8 cellular contexts compared by ENCODE assay signal in the genomic region with DNA sequence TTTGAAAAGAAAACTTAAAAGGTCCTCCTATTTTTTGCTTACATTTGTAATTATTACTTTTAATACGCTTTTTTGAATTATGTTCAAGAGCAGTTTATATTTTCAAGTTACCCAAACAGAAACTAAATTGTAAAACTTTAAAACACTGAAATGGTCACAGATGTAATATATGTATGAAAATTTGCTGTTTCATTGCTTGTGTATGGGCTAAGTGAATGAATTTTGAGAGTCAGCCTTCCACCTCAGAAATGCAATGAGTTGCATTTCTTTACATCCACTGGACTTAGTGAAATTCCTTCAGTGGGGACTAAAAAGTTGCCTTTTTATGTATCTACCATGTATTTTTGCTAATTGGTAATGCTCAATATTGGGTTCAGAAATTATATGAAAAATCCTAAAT. TPM values are rescaled to one million over a fixed set of nuclear protein-coding genes. Genes with fewer than 3 reads are reported as not detected.
DNase-seq lines count a peak whose midpoint lies in the region; ATAC-seq and TF ChIP-seq lines count a peak whose summit lies in the region.

No MANE protein-coding gene starts in this region.

- H3K4me3 ChIP-seq in AG09309 (ENCODE audit: control insufficient read depth, low read depth, low read length) (peak overlapping the region; percentile 68; the same call in 1 of the 2 replicates), HUES64 (ENCODE audit: low read length) (peak overlapping the region; percentile 100), breast epithelium (peak overlapping the region in 2 of 3 donors; percentile 96 to 99), mucosa of rectum (ENCODE audit: low read length in 2 of 2) (peak overlapping the region; percentile 86 to 89)

- H3K27me3 ChIP-seq in HUES64 (ENCODE audit: insufficient read depth, low read length) = no peaks in the 10 kb centered on the region
- no peaks in the 10 kb centered on the region for H3K27me3 ChIP-seq in breast epithelium
- H3K27me3 ChIP-seq in mucosa of rectum (ENCODE audit: control insufficient read depth in 2 of 2, insufficient read depth in 2 of 2, low read length in 2 of 2) = no peaks in the 10 kb centered on the region

- peaks cover 0 to 2% of the 10 kb centered on the region in 2 donors for H3K36me3 Mint-ChIP-seq in CD14-positive monocyte

- TF ChIP-seq CTCF in AG09309 (IDR thresholded peaks at IDR 0.05; ENCODE audit: control insufficient read depth, insufficient read depth, low read depth, low read length, missing control alignments) (no peak), breast epithelium (IDR thresholded peaks at IDR 0.05) (no peak), CD14-positive monocyte (IDR thresholded peaks at IDR 0.05) (no peak)

- H3K9ac ChIP-seq in HUES64 (ENCODE audit: low read depth, low read length) (peak overlapping the region; percentile 83; the same call in 1 of the 2 replicates), mucosa of rectum (ENCODE audit: low read depth in 1 of 2, low read length in 2 of 2) (peak overlapping the region in 1 of 2 donors; percentile 99)

- H3K27ac ChIP-seq in HUES64 (ENCODE audit: low read depth, low read length) (no peak overlapping the region), breast epithelium (no peak overlapping the region), mucosa of rectum (ENCODE audit: low read depth in 2 of 2, low read length in 2 of 2) (no peak overlapping the region)

- no peak for ATAC-seq in HG03039 (IDR thresholded peaks at IDR 0.05; ENCODE audit: unreplicated experiment)

- DNase-seq in AG09309 (ENCODE audit: low read depth) = no peak
- no peak for DNase-seq in breast epithelium (ENCODE audit: low spot score in 2 of 2)
- no peak for DNase-seq in NCI-H748 treated with DMSO at 0.1 percent for 48 hours (lab: John Stamatoyannopoulos, UW)
- DNase-seq in NK-92 (lab: John Stamatoyannopoulos, UW; ENCODE audit: unreplicated experiment) = no peak
- DNase-seq in CD14-positive monocyte (ENCODE audit: low spot score) = no peak

- H3K36me3 ChIP-seq in HUES64 (ENCODE audit: insufficient read depth, low read length) (no peaks in the 10 kb centered on the region), breast epithelium (no peaks in the 10 kb centered on the region), mucosa of rectum (ENCODE audit: control insufficient read depth in 2 of 2, insufficient read depth in 2 of 2, low read length in 2 of 2) (no peaks in the 10 kb centered on the region)

- H3K4me3 Mint-ChIP-seq in CD14-positive monocyte = peak overlapping the region in 1 of 2 donors; percentile 88

- TF ChIP-seq POLR2A in breast epithelium (IDR thresholded peaks at IDR 0.05) = no peak

- H3K9me3 ChIP-seq in HUES64 (ENCODE audit: insufficient read depth, low read depth, low read length) = no peaks in the 10 kb centered on the region
- no peaks in the 10 kb centered on the region for H3K9me3 ChIP-seq in breast epithelium
- H3K9me3 ChIP-seq in mucosa of rectum (ENCODE audit: control insufficient read depth in 2 of 2, low read length in 2 of 2) = no peaks in the 10 kb centered on the region

- peak overlapping the region in 1 of 7 donors; percentile 97 for H3K27ac Mint-ChIP-seq in CD14-positive monocyte

- intact Hi-C loops in breast epithelium (cut with DNase I; ENCODE audit: low total_unique reads) (no loop called here), CD14-positive monocyte (cut with micrococcal nuclease) (loop anchor here in 1 of 2 donors (10.0 kb wide), 2 partner anchors 49 to 141 kb away; a partner anchor contains a TSS)

- H3K4me1 ChIP-seq in HUES64 (ENCODE audit: insufficient read depth, low read length) = peaks cover 10% of the 10 kb centered on the region; the same call in 1 of the 2 replicates
- H3K4me1 ChIP-seq in breast epithelium = peaks cover 0 to 12% of the 10 kb centered on the region in 2 donors
- peaks cover 9 to 12% of the 10 kb centered on the region in 2 donors for H3K4me1 ChIP-seq in mucosa of rectum (ENCODE audit: control insufficient read depth in 2 of 2, insufficient read depth in 2 of 2, low read length in 2 of 2)

- peaks cover 29% of the 10 kb centered on the region for H3K4me1 Mint-ChIP-seq in CD14-positive monocyte

- no CpG with 5 or more reads among the region's 1 CpG for WGBS in HUES64

- peaks cover 0 to 2% (median 0%) of the 10 kb centered on the region in 7 donors for H3K9me3 Mint-ChIP-seq in CD14-positive monocyte

- no peaks in the 10 kb centered on the region for H3K27me3 Mint-ChIP-seq in CD14-positive monocyte (ENCODE audit: low read depth in 3 of 3)

RNA-seq across cellular contexts. Expression of a gene that starts 1.6 kb away (rescaled TPM):
- polyA plus RNA-seq in HUES64 (2013, experiment 1 of 2) = 41.4 TPM
- 41.8 TPM for polyA plus RNA-seq in HUES64 (2013, experiment 2 of 2)
- total RNA-seq in breast epithelium = 10 to 100 TPM; 32.1 to 56.0 (median 40.8) TPM
- polyA plus RNA-seq in CD14-positive monocyte = 10 to 100 TPM; 42.1 to 58.3 TPM

RNA-seq across cellular contexts. Expression of a gene that starts 37.7 kb away (rescaled TPM):
- polyA plus RNA-seq in HUES64 (2013, experiment 1 of 2) = not detected
- polyA plus RNA-seq in HUES64 (2013, experiment 2 of 2) = not detected
- total RNA-seq in breast epithelium = 100 to 1,000 TPM in 2 of 3 donors, 10 to 100 TPM in 1; 97.2 to 208 (median 114) TPM
- 1,000 to 10,000 TPM; 1,724 to 1,859 TPM for polyA plus RNA-seq in CD14-positive monocyte

RNA-seq across cellular contexts. Expression of a gene that starts 54.5 kb away (rescaled TPM):
- 39.1 TPM for polyA plus RNA-seq in HUES64 (2013, experiment 1 of 2)
- 34.7 TPM for polyA plus RNA-seq in HUES64 (2013, experiment 2 of 2)
- total RNA-seq in breast epithelium = 10 to 100 TPM; 24.3 to 40.1 (median 28.5) TPM
- 1 to 10 TPM; 6.8 to 7.3 TPM for polyA plus RNA-seq in CD14-positive monocyte
